Comparison of ENCODE assay signal across 8 cellular contexts in the genomic region with DNA sequence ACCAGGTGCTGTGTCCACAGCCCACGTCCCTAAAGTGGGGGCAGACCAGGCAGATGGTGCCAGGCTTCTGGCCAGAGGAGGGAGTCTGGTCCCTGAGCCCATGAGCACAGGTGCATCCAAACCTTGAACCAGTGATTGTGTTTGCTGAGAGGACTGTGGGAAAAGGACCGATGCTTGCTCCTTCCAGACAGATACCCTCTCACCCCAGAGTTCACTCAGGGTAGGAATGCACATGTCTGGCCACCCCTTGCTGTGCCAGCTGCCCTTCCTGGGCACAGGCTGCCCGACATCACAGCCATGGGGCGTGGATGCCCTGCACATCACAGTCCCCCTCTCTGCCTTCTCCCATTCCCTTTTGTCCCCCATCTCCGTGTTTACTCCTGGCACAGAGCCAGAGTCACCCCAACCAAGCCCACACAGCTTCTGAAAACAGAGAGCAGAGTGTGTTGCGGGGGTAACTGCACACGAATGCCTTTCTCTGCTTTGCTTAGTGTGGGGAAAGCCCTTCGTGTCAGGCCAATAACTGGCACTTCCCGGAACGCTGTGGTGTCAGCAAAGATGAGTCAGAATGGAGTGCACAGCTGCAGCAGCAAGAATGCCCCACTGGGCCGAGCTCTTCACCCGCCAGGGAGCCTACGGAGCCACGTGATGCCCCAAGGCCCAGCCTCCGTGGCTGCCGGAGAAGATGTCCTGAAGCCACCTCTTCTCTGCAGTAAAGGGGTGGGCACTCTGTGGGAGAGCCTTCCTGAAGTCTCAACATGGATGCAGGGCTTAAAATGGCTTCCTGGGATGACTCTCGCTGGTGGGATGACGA. TPM values are rescaled to one million over a fixed set of nuclear protein-coding genes. Genes with fewer than 3 reads are reported as not detected.
A peak's percentile ranks its signal among the peaks of the same experiment; 100 is the strongest.
DNase-seq lines count a peak whose midpoint lies in the region; ATAC-seq, FAIRE-seq and TF ChIP-seq lines count a peak whose summit lies in the region.

No MANE protein-coding gene starts in this region.

- FAIRE-seq in GM18507 (lab: Jason Lieb, UNC) = peak; percentile 95

- peak; percentile 58 for TF ChIP-seq EP300 in esophagus muscularis mucosa (IDR thresholded peaks at IDR 0.05)

- H3K36me3 ChIP-seq in esophagus muscularis mucosa = peaks cover 0 to 43% (median 31%) of the 10 kb centered on the region in 4 donors
- H3K36me3 ChIP-seq in testis (ENCODE audit: low read depth, missing control alignments) = no peaks in the 10 kb centered on the region

- ATAC-seq in HG02973 (IDR thresholded peaks at IDR 0.05; ENCODE audit: unreplicated experiment) = peak; percentile 87

- H3K4me1 ChIP-seq in esophagus muscularis mucosa (peaks cover 24 to 82% (median 65%) of the 10 kb centered on the region in 4 donors), testis (no peaks in the 10 kb centered on the region)

- DNase-seq in A172 (ENCODE audit: low spot score) = peak; percentile 97
- peak; percentile 76 for DNase-seq in GM18507 (ENCODE audit: extremely low spot score, insufficient read length, low read depth)
- peak; percentile 91 for DNase-seq in NCI-H69 (lab: John Stamatoyannopoulos, UW)
- DNase-seq in activated CD8-positive, alpha-beta memory T cell treated with anti-CD3 and anti-CD28 coated beads, Interleukin-2, amount 50 U/mL, for 1 hour (ENCODE audit: extremely low read depth) = peak; percentile 29
- no peak for DNase-seq in esophagus muscularis mucosa (ENCODE audit: extremely low spot score)
- DNase-seq in nucleus accumbens (lab: John Stamatoyannopoulos, UW) = peak in 55 of 56 donors; percentile 25 to 94 (median 82)
- DNase-seq in testis = peak; percentile 29

- intact Hi-C loops in esophagus muscularis mucosa (cut with DNase I) (loop anchor here (5.0 kb wide), 1 partner anchor 43 kb away; no protein-coding TSS in a partner anchor), testis (cut with DNase I; ENCODE audit: low total_unique reads) (no loop called here)

- H3K9me3 ChIP-seq in esophagus muscularis mucosa = no peaks in the 10 kb centered on the region
- no peaks in the 10 kb centered on the region for H3K9me3 ChIP-seq in testis

- H3K4me3 ChIP-seq in esophagus muscularis mucosa (peak overlapping the region in 2 of 4 donors; percentile 2 to 14), testis (no peak overlapping the region)

- TF ChIP-seq CTCF in esophagus muscularis mucosa (IDR thresholded peaks at IDR 0.05) = peak; percentile 35 to 52 (median 48)
- no peak for TF ChIP-seq CTCF in testis (IDR thresholded peaks at IDR 0.05)

- 31% methylated on average over 15 of the region's 18 CpGs for WGBS in esophagus muscularis mucosa
- WGBS in testis, 2 donors = 73 to 86% methylated on average over 13 to 18 of the region's 18 CpGs

- TF ChIP-seq POLR2A in esophagus muscularis mucosa (IDR thresholded peaks at IDR 0.05; ENCODE audit: low read depth) = no peak
- no peak for TF ChIP-seq POLR2A in testis (IDR thresholded peaks at IDR 0.05)

- H3K27ac ChIP-seq in esophagus muscularis mucosa (replicated peaks in 1 of 4) (peak overlapping the region; percentile 75 to 88 (median 80)), testis (no peak overlapping the region)

- H3K27me3 ChIP-seq in esophagus muscularis mucosa (no peaks in the 10 kb centered on the region), testis (no peaks in the 10 kb centered on the region)

RNA-seq across cellular contexts. Expression of a gene that starts 7.6 kb away (rescaled TPM):
- 57.2 and 60.4 TPM in 2 replicates for total RNA-seq in A172 (2014; rRNA removed; shearing (Covaris generic))
- 10 to 100 TPM; 30.3 to 35.6 (median 34.9) TPM for total RNA-seq in esophagus muscularis mucosa
- total RNA-seq in testis = 10 to 100 TPM; 34.8 to 43.8 TPM
- 48.2 TPM for polyA plus RNA-seq in testis (ENCODE audit: insufficient read depth, low read depth, low replicate concordance)

RNA-seq across cellular contexts. Expression of a gene that starts 57.5 kb away (rescaled TPM):
- 149 and 162 TPM in 2 replicates for total RNA-seq in A172 (2014; rRNA removed; shearing (Covaris generic))
- total RNA-seq in esophagus muscularis mucosa (100 to 1,000 TPM in 3 of 4 donors, 10 to 100 TPM in 1; 90.0 to 148 (median 125) TPM), testis (100 to 1,000 TPM; 165 to 206 TPM)
- polyA plus RNA-seq in testis (ENCODE audit: insufficient read depth, low read depth, low replicate concordance) = 208 TPM

Comparison
In these comparisons a context has a peak if more than half of its experiments do, and no peak if none do; other contexts are left out.
1. H3K27ac ChIP-seq: peak in esophagus muscularis mucosa (4 of 4); none in testis (0 of 2).
2. CTCF ChIP-seq: peak in esophagus muscularis mucosa (3 of 3); none in testis (0 of 3).